In the genomic region with DNA sequence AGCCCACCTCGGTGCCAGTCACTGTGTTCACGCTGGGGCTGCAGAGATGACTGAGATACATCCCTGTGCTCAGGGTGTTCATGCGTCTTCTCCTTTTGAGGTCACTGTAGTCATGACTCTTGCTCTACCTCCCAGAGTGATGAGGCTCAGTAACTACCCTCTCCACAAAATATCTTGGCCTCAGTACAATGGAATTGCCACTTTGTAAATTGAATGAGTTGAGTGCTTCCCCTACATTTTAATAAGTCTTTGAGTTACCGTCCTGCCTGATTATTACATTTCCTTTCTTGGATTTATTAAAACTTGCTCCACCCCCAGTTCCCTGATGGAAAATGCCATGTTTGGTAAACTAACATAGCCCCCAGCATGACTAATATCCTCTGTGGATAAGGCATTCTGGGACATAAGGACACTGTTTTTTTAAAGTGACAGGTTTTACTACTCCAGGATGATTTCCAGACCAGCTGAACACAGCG, we compare ENCODE assay signal across 11 cellular contexts. TPM values are rescaled to one million over a fixed set of nuclear protein-coding genes. Genes with fewer than 3 reads are reported as not detected.
DNase-seq lines count a peak whose midpoint lies in the region; ATAC-seq, FAIRE-seq and TF ChIP-seq lines count a peak whose summit lies in the region.
"Had no signal": no experiment of that assay in that cellular context is flagged by ENCODE, and none has a peak within 500 bp of the region (broad histone marks: within the 10 kb centered on the region; RNA-seq: fewer than 3 reads in every experiment).

No MANE protein-coding gene starts in this region.

- no peak for TF ChIP-seq EP300 in Ishikawa (IDR thresholded peaks at IDR 0.05; ENCODE audit: borderline replicate concordance)

- peaks cover 23% of the 10 kb centered on the region for H3K79me2 ChIP-seq in endothelial cell of umbilical vein (ENCODE audit: control insufficient read depth, insufficient read depth, low read length)

- DNase-seq in A673 (ENCODE audit: low spot score) (peak; percentile 78), endothelial cell of umbilical vein (ENCODE audit: low read depth, low spot score) (peak; percentile 93), pancreas (no peak), T-helper 17 cell (no peak), NCI-H187 treated with DMSO at 0.1 percent for 48 hours (lab: John Stamatoyannopoulos, UW) (no peak), HT-29 (ENCODE audit: low spot score) (no peak)
- DNase-seq: activated naive CD8-positive, alpha-beta T cell treated with anti-CD3 and anti-CD28 coated beads, Interleukin-2, amount 10 ng/mL, durations not matched to agents 7 days and 5 days; ovary; testis had no signal

- no peaks in the 10 kb centered on the region for H3K36me3 ChIP-seq in A673 (ENCODE audit: insufficient read depth, low read length, poor library complexity, severe bottlenecking)
- no peaks in the 10 kb centered on the region for H3K36me3 ChIP-seq in endothelial cell of umbilical vein (ENCODE audit: control insufficient read depth in 2 of 2, extremely low read depth in 1 of 2, insufficient read depth in 2 of 2, low read length in 2 of 2)
- no peaks in the 10 kb centered on the region for H3K36me3 ChIP-seq in pancreas
- H3K36me3 ChIP-seq: ovary had no signal

- peak; percentile 83 for FAIRE-seq in endothelial cell of umbilical vein (lab: Jason Lieb, UNC)
- peak; percentile 5 for FAIRE-seq in pancreas (lab: Jason Lieb, UNC)

- H3K4me1 ChIP-seq in A673 (ENCODE audit: insufficient read depth, low read length, poor library complexity, severe bottlenecking) (peaks cover 26% of the 10 kb centered on the region), endothelial cell of umbilical vein (ENCODE audit: control insufficient read depth, extremely low read depth, insufficient read depth, low read length) (peaks cover 53% of the 10 kb centered on the region), pancreas (peaks cover 0 to 15% (median 2%) of the 10 kb centered on the region in 3 donors)
- H3K4me1 ChIP-seq: testis had no signal

- no peaks in the 10 kb centered on the region for H3K36me3 Mint-ChIP-seq in T-helper 17 cell (ENCODE audit: low read depth)
- H3K36me3 Mint-ChIP-seq: activated naive CD8-positive, alpha-beta T cell treated with anti-CD3 and anti-CD28 coated beads, Interleukin-2, amount 10 ng/mL, durations not matched to agents 7 days and 5 days had no signal

- no peaks in the 10 kb centered on the region for H3K27me3 ChIP-seq in A673 (replicated peaks; ENCODE audit: insufficient read depth, low read depth, low read length, poor library complexity)
- no peaks in the 10 kb centered on the region for H3K27me3 ChIP-seq in endothelial cell of umbilical vein (ENCODE audit: control insufficient read depth in 2 of 2, insufficient read depth in 2 of 2, low read length in 2 of 2)
- no peaks in the 10 kb centered on the region for H3K27me3 ChIP-seq in pancreas
- H3K27me3 ChIP-seq: ovary, testis had no signal

- no peaks in the 10 kb centered on the region for H3K9me1 ChIP-seq in endothelial cell of umbilical vein (replicated peaks; ENCODE audit: control insufficient read depth, extremely low read depth, insufficient read depth, low read length)

- intact Hi-C loops in A673 (cut with micrococcal nuclease; ENCODE audit: unreplicated experiment): loop anchor here (5.0 kb wide), 3 partner anchors 101 to 454 kb away; a partner anchor contains a TSS
- intact Hi-C loops in endothelial cell of umbilical vein (cut with micrococcal nuclease): loop anchor here (1.0 to 5.0 kb wide), 5 partner anchors 13 to 292 kb away; no protein-coding TSS in a partner anchor
- intact Hi-C loops in pancreas (cut with DNase I): loop anchor here (5.0 to 10.0 kb wide), 3 partner anchors 211 to 359 kb away; no protein-coding TSS in a partner anchor

- 72 to 76% methylated on average over 5 of the region's 5 CpGs for WGBS in pancreas, 2 donors

- H3K27me3 Mint-ChIP-seq in T-helper 17 cell: peaks cover 49% of the 10 kb centered on the region

- H3K27ac ChIP-seq in A673 (ENCODE audit: low read depth, low read length, poor library complexity, severe bottlenecking): no peak overlapping the region
- peak overlapping the region; percentile 77 for H3K27ac ChIP-seq in endothelial cell of umbilical vein (ENCODE audit: insufficient read depth, low read depth, low read length)
- H3K27ac ChIP-seq in pancreas: no peak overlapping the region
- H3K27ac ChIP-seq: ovary had no signal

- no peak for TF ChIP-seq POLR2A in endothelial cell of umbilical vein (IDR thresholded peaks at IDR 0.05; ENCODE audit: low read depth, low read length)

- H2AFZ ChIP-seq in endothelial cell of umbilical vein (ENCODE audit: low read depth, low read length): no peak overlapping the region

- ATAC-seq in pancreas (no peak), HG03159 (IDR thresholded peaks at IDR 0.05; ENCODE audit: unreplicated experiment) (no peak), T-helper 17 cell (no peak)

- peaks cover 5% of the 10 kb centered on the region for H3K4me1 Mint-ChIP-seq in T-helper 17 cell

- H4K20me1 ChIP-seq in endothelial cell of umbilical vein (replicated peaks; ENCODE audit: control insufficient read depth, extremely low read depth, insufficient read depth, low read length): no peaks in the 10 kb centered on the region

- no peak overlapping the region for H3K27ac Mint-ChIP-seq in T-helper 17 cell
- H3K27ac Mint-ChIP-seq: activated naive CD8-positive, alpha-beta T cell treated with anti-CD3 and anti-CD28 coated beads, Interleukin-2, amount 10 ng/mL, durations not matched to agents 7 days and 5 days had no signal

- TF ChIP-seq RAD21 in Ishikawa (IDR thresholded peaks at IDR 0.05; ENCODE audit: low read depth): no peak

- CTCF ChIA-PET in A673 (lab: Charles Lee) (interaction anchor here (0.6 kb wide), 1 partner anchor 962 kb away, joined by 3 read pairs; no protein-coding TSS in a partner anchor), endothelial cell of umbilical vein (lab: Charles Lee) (interaction anchor here (1.0 to 3.3 kb wide), 8 partner anchors 144 to 456 kb away, joined by 3 to 36 read pairs (median 4); a partner anchor contains a TSS)

- TF ChIP-seq CTCF in A673 (conservative IDR thresholded peaks at IDR 0.05; ENCODE audit: low read depth, low read length): no peak
- TF ChIP-seq CTCF in endothelial cell of umbilical vein (IDR thresholded peaks at IDR 0.05; ENCODE audit: extremely low read depth in 1 of 2, insufficient read depth in 1 of 2, low read depth in 1 of 2, low read length in 2 of 2): no peak
- TF ChIP-seq CTCF in pancreas (IDR thresholded peaks at IDR 0.05): no peak

- H3K4me3 ChIP-seq in A673 (ENCODE audit: low read depth, low read length, poor library complexity, severe bottlenecking) (no peak overlapping the region), endothelial cell of umbilical vein (replicated peaks in 1 of 3; ENCODE audit: insufficient read depth in 1 of 3, low read depth in 1 of 3, low read length in 3 of 3) (no peak overlapping the region), pancreas (no peak overlapping the region)
- H3K4me3 ChIP-seq: ovary, testis had no signal

- dilution Hi-C loops in endothelial cell of umbilical vein (cut with MboI; ENCODE audit: extremely low pct_ligation_motif_present, low sequenced_read_pairs): no loop called here

- peak overlapping the region; percentile 52 for H3K4me2 ChIP-seq in endothelial cell of umbilical vein (ENCODE audit: insufficient read depth, low read length)

- H3K9ac ChIP-seq in endothelial cell of umbilical vein (replicated peaks; ENCODE audit: extremely low read depth, insufficient read depth, low read length): peak overlapping the region; percentile 59

- H3K9me3 ChIP-seq in A673 (ENCODE audit: low read depth, low read length, poor library complexity, severe bottlenecking): no peaks in the 10 kb centered on the region
- H3K9me3 ChIP-seq in endothelial cell of umbilical vein (replicated peaks; ENCODE audit: control insufficient read depth, insufficient read depth, low read length): no peaks in the 10 kb centered on the region
- H3K9me3 ChIP-seq in pancreas: peaks cover 0 to 3% (median 0%) of the 10 kb centered on the region in 4 donors
- no peaks in the 10 kb centered on the region for H3K9me3 ChIP-seq in T-helper 17 cell (ENCODE audit: control insufficient read depth, low read length, poor library complexity, severe bottlenecking)
- H3K9me3 ChIP-seq: ovary, testis had no signal

- POLR2A ChIA-PET in A673 (lab: Charles Lee; ENCODE audit: low non-redundant PET): interaction anchor here (0.5 kb wide), 1 partner anchor 93 kb away, joined by 3 read pairs; no protein-coding TSS in a partner anchor
- POLR2A ChIA-PET in endothelial cell of umbilical vein (lab: Charles Lee): no interaction called here

- BruUV-seq in A673 (replicated peaks; lab: Mats Ljungman, UMichigan): no TSS peak
- no TSS peak for BruUV-seq in endothelial cell of umbilical vein (replicated peaks; lab: Mats Ljungman, UMichigan)

- no peak overlapping the region for H3K4me3 Mint-ChIP-seq in T-helper 17 cell
- H3K4me3 Mint-ChIP-seq: activated naive CD8-positive, alpha-beta T cell treated with anti-CD3 and anti-CD28 coated beads, Interleukin-2, amount 10 ng/mL, durations not matched to agents 7 days and 5 days had no signal

TF ChIP-seq in Ishikawa, 13 proteins besides CTCF, POLR2A, EP300 and RAD21 (continues in another document):
- TF ChIP-seq NFIC (IDR thresholded peaks at IDR 0.05): no peak

TF ChIP-seq in endothelial cell of umbilical vein, 7 proteins besides CTCF, POLR2A, EP300 and RAD21 (continues in another document):
- TF ChIP-seq FOS (IDR thresholded peaks at IDR 0.05; ENCODE audit: borderline replicate concordance, insufficient read depth, low read length) (peak; percentile 87), GATA2 (IDR thresholded peaks at IDR 0.05; ENCODE audit: insufficient read depth, insufficient read length, low read depth, low read length) (no peak), JUN (IDR thresholded peaks at IDR 0.05; ENCODE audit: borderline replicate concordance, insufficient read depth, insufficient read length, low read depth) (peak; percentile 83)
- TF ChIP-seq, protein P1, sequence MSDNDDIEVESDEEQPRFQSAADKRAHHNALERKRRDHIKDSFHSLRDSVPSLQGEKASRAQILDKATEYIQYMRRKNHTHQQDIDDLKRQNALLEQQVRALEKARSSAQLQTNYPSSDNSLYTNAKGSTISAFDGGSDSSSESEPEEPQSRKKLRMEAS (IDR thresholded peaks at IDR 0.05; ENCODE audit: insufficient read depth, insufficient read length): no peak

RNA-seq across cellular contexts. Expression of a gene that starts 15.9 kb away (rescaled TPM):
- 9.4 and 12.1 TPM in 2 replicates for total RNA-seq in A673 (2021)
- 240 and 278 TPM in 2 replicates for total RNA-seq in endothelial cell of umbilical vein
- polyA plus RNA-seq in endothelial cell of umbilical vein: 146 and 161 TPM in 2 replicates
- polyA plus RNA-seq in endothelial cell of umbilical vein (2011; cell fraction: cytosol; rRNA removed): 203 and 208 TPM in 2 replicates
- 125 and 127 TPM in 2 replicates for polyA plus RNA-seq in endothelial cell of umbilical vein (2011; cell fraction: nucleus; rRNA removed)
- polyA plus RNA-seq in endothelial cell of umbilical vein (2012): 434 and 459 TPM in 2 replicates
- 298 and 340 TPM in 2 replicates for polyA minus RNA-seq in endothelial cell of umbilical vein
- polyA minus RNA-seq in endothelial cell of umbilical vein (2011; cell fraction: cytosol; rRNA and poly(A)+ RNA removed): 250 TPM
- polyA minus RNA-seq in endothelial cell of umbilical vein (2011; cell fraction: nucleus; rRNA and poly(A)+ RNA removed): 104 and 133 TPM in 2 replicates
- total RNA-seq in pancreas: 10 to 100 TPM in 5 of 6 donors, 1 to 10 TPM in 1; 6.0 to 29.4 (median 12.7) TPM
- 10 to 100 TPM in 1 of 2 donors, 1 to 10 TPM in 1; 4.4 to 11.4 TPM for polyA plus RNA-seq in pancreas
- total RNA-seq in T-helper 17 cell: not detected
- 13.9 and 14.2 TPM in 2 replicates for total RNA-seq in HT-29 (2014; rRNA removed; shearing (Covaris generic))

Comparison
In these comparisons a context has a peak if more than half of its experiments do, and no peak if none do; other contexts are left out.
1. DNase-seq: peak in A673 (single experiment) and endothelial cell of umbilical vein (single experiment); none in pancreas (0 of 6), T-helper 17 cell (0 of 3), NCI-H187 treated with DMSO at 0.1 percent for 48 hours (single experiment) and HT-29 (single experiment).